In the genomic region with DNA sequence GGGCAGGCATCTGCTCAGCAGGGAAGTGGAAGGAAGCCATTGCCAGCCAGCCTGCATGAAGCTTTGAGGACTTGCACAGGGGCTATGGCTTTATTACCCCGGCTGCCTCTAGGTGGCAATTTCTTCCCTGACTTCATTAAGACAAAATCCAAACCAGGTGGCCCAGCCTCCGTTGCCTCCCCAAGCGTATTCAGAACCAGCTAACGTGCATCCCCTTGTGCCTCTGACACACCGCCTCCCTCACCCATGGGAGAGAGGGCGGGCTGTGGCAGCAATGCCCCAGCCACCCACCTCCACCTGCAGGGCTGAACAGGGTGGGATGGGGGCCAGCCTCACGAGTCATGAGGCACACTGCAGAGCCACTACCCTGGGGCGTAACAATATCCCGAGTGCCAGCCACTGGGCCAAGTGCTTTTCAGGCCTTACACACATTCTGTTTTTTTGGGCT, we compare ENCODE assay signal across 8 cellular contexts. TPM values are rescaled to one million over a fixed set of nuclear protein-coding genes. Genes with fewer than 3 reads are reported as not detected.
DNase-seq lines count a peak whose midpoint lies in the region; ATAC-seq and TF ChIP-seq lines count a peak whose summit lies in the region.

No MANE protein-coding gene starts in this region.

- H3K27ac ChIP-seq in KMS-11 (no peak overlapping the region), vagina (no peak overlapping the region)

- H3K9me3 ChIP-seq in mucosa of descending colon (no peaks in the 10 kb centered on the region), vagina (no peaks in the 10 kb centered on the region)

- H3K36me3 ChIP-seq in KMS-11 (ENCODE audit: insufficient read depth) (no peaks in the 10 kb centered on the region), mucosa of descending colon (ENCODE audit: low read depth) (no peaks in the 10 kb centered on the region), vagina (no peaks in the 10 kb centered on the region)

- H3K9ac ChIP-seq in KMS-11 = no peak overlapping the region

- no peak for DNase-seq in Right ventricle myocardium inferior (ENCODE audit: missing footprints)
- no peak for DNase-seq in left cardiac atrium
- peak; percentile 90 for DNase-seq in RPMI8226
- peak; percentile 77 for DNase-seq in choroid plexus epithelial cell (ENCODE audit: low read depth)
- peak in 2 of 3 donors; percentile 7 to 62 for DNase-seq in mucosa of descending colon
- DNase-seq in vagina (ENCODE audit: extremely low spot score in 2 of 2) = no peak

- H2AFZ ChIP-seq in KMS-11 (ENCODE audit: low read depth) = peak overlapping the region; percentile 38; the same call in 1 of the 2 replicates

- H4K20me1 ChIP-seq in KMS-11 (ENCODE audit: insufficient read depth) = no peaks in the 10 kb centered on the region

- TF ChIP-seq POLR2A in vagina (IDR thresholded peaks at IDR 0.05) = no peak

- TF ChIP-seq CTCF in KMS-11 (conservative IDR thresholded peaks at IDR 0.05; ENCODE audit: low read depth, low read length) (peak; percentile 42; the same call in 1 of the 2 replicates), choroid plexus epithelial cell (conservative IDR thresholded peaks at IDR 0.05; ENCODE audit: low read depth, low read length) (peak; percentile 67), mucosa of descending colon (IDR thresholded peaks at IDR 0.05) (no peak), vagina (IDR thresholded peaks at IDR 0.05) (peak in 1 of 3 experiments; percentile 9)

- ATAC-seq in Right ventricle myocardium inferior (peak; percentile 4), left cardiac atrium (no peak), mucosa of descending colon (peak; percentile 28), GM18870 (IDR thresholded peaks at IDR 0.05; ENCODE audit: unreplicated experiment) (no peak)

- peaks cover 29% of the 10 kb centered on the region for H3K4me1 ChIP-seq in KMS-11 (ENCODE audit: low read depth, poor library complexity, severe bottlenecking)
- peaks cover 18% of the 10 kb centered on the region for H3K4me1 ChIP-seq in mucosa of descending colon (ENCODE audit: low read depth)
- H3K4me1 ChIP-seq in vagina = peaks cover 31% of the 10 kb centered on the region

- H3K27me3 ChIP-seq in KMS-11 (ENCODE audit: insufficient read depth, low read depth) (no peaks in the 10 kb centered on the region), vagina (no peaks in the 10 kb centered on the region)

- no peak overlapping the region for H3K4me2 ChIP-seq in KMS-11

- H3K4me3 ChIP-seq in KMS-11 (IDR thresholded peaks at IDR 0.05; ENCODE audit: insufficient read depth, low read depth, low read length) = no peak overlapping the region
- no peak overlapping the region for H3K4me3 ChIP-seq in choroid plexus epithelial cell (ENCODE audit: low read depth, low read length)
- no peak overlapping the region for H3K4me3 ChIP-seq in mucosa of descending colon
- no peak overlapping the region for H3K4me3 ChIP-seq in vagina

- no peaks in the 10 kb centered on the region for H3K79me2 ChIP-seq in KMS-11 (ENCODE audit: insufficient read depth, low read depth)

- intact Hi-C loops in Right ventricle myocardium inferior (cut with DNase I) (no loop called here), left cardiac atrium (cut with DNase I) (loop anchor here in 1 of 2 donors (5.0 kb wide), 1 partner anchor 33 kb away; no protein-coding TSS in a partner anchor), mucosa of descending colon (cut with DNase I, micrococcal nuclease) (loop anchor here in 1 of 2 donors (10.0 kb wide), 1 partner anchor 69 kb away; no protein-coding TSS in a partner anchor), vagina (cut with DNase I) (no loop called here)

RNA-seq across cellular contexts. Expression of a gene that starts 6.8 kb away (rescaled TPM):
- total RNA-seq in Right ventricle myocardium inferior = 55.3 TPM
- 10 to 100 TPM; 37.1 to 55.4 TPM for total RNA-seq in left cardiac atrium
- 10 to 100 TPM in 1 of 3 donors, 1 to 10 TPM in 2; 3.7 to 17.2 (median 8.3) TPM for total RNA-seq in mucosa of descending colon
- total RNA-seq in vagina = 36.8 TPM

RNA-seq across cellular contexts. Expression of a gene that starts 59.9 kb away (rescaled TPM):
- total RNA-seq in Right ventricle myocardium inferior (8.5 TPM), left cardiac atrium (10 to 100 TPM; 11.2 to 11.7 TPM), mucosa of descending colon (10 to 100 TPM; 12.8 to 21.1 (median 17.9) TPM), vagina (23.6 TPM)

Comparison
In these comparisons a context has a peak if more than half of its experiments do, and no peak if none do; other contexts are left out.
1. ATAC-seq: peak in Right ventricle myocardium inferior (single experiment) and mucosa of descending colon (single experiment); none in left cardiac atrium (0 of 2) and GM18870 (single experiment).
2. DNase-seq: peak in RPMI8226 (single experiment), choroid plexus epithelial cell (single experiment) and mucosa of descending colon (2 of 3); none in Right ventricle myocardium inferior (single experiment), left cardiac atrium (single experiment) and vagina (0 of 2).